In genomic region chr10:82037076-82037475, GRCh38 we compare ENCODE assay signal across 23 cellular contexts.
A peak's percentile ranks its signal among the peaks of the same experiment; 100 is the strongest.
DNase-seq lines count a peak whose midpoint lies in the region; ATAC-seq and TF ChIP-seq lines count a peak whose summit lies in the region.
"Had no signal": no experiment of that assay in that cellular context is flagged by ENCODE, and none has a peak within 500 bp of the region (broad histone marks: within the 10 kb centered on the region; RNA-seq: fewer than 3 reads in every experiment).

No MANE protein-coding gene starts in this region.

- H3K36me3 ChIP-seq in endodermal cell (ENCODE audit: control insufficient read depth, insufficient read depth, low read length) = no peaks in the 10 kb centered on the region
- H3K36me3 ChIP-seq: heart right ventricle, pancreas, stomach had no signal

- H3K4me3 Mint-ChIP-seq in endodermal cell = no peak overlapping the region
- H3K4me3 Mint-ChIP-seq in activated T-helper 2 cell treated with anti-CD3 and anti-CD28 coated beads, Interferon-gamma antibody, Interleukin-2, Interleukin-4, amounts not matched to agents 10 μg/mL and 5 μg/mL and 100 μg/mL, durations not matched to agents 14 hours and 24 hours and 36 hours (ENCODE audit: low read depth) = no peak overlapping the region
- H3K4me3 Mint-ChIP-seq: activated CD4-positive, alpha-beta T cell treated with anti-CD3 and anti-CD28 coated beads, Interleukin-2, amount 10 ng/mL, durations not matched to agents 24 days and 14 days; CD4-positive, alpha-beta T cell; memory B cell; naive thymus-derived CD8-positive, alpha-beta T cell had no signal

- H3K27me3 ChIP-seq in endodermal cell (ENCODE audit: control insufficient read depth, insufficient read depth, low read length, poor library complexity, severe bottlenecking) = no peaks in the 10 kb centered on the region
- H3K27me3 ChIP-seq: heart right ventricle, pancreas, stomach had no signal

- no peak overlapping the region for H3K27ac Mint-ChIP-seq in endodermal cell
- no peak overlapping the region for H3K27ac Mint-ChIP-seq in activated T-helper 2 cell treated with anti-CD3 and anti-CD28 coated beads, Interferon-gamma antibody, Interleukin-2, Interleukin-4, amounts not matched to agents 10 μg/mL and 5 μg/mL and 100 μg/mL, durations not matched to agents 14 hours and 24 hours and 36 hours
- H3K27ac Mint-ChIP-seq: activated CD4-positive, alpha-beta T cell treated with anti-CD3 and anti-CD28 coated beads, Interleukin-2, amount 10 ng/mL, durations not matched to agents 24 days and 14 days; CD4-positive, alpha-beta T cell; memory B cell; naive thymus-derived CD8-positive, alpha-beta T cell had no signal

- H3K27me3 Mint-ChIP-seq in endodermal cell (ENCODE audit: insufficient read depth) = no peaks in the 10 kb centered on the region
- no peaks in the 10 kb centered on the region for H3K27me3 Mint-ChIP-seq in activated T-helper 2 cell treated with anti-CD3 and anti-CD28 coated beads, Interferon-gamma antibody, Interleukin-2, Interleukin-4, amounts not matched to agents 10 μg/mL and 5 μg/mL and 100 μg/mL, durations not matched to agents 14 hours and 24 hours and 36 hours (ENCODE audit: low read depth)
- H3K27me3 Mint-ChIP-seq: activated CD4-positive, alpha-beta T cell treated with anti-CD3 and anti-CD28 coated beads, Interleukin-2, amount 10 ng/mL, durations not matched to agents 24 days and 14 days; CD4-positive, alpha-beta T cell; memory B cell; naive thymus-derived CD8-positive, alpha-beta T cell had no signal

- no peaks in the 10 kb centered on the region for H3K9me3 ChIP-seq in endodermal cell (ENCODE audit: control insufficient read depth, low read length)
- H3K9me3 ChIP-seq: heart right ventricle, pancreas had no signal

- H3K4me1 Mint-ChIP-seq in endodermal cell = no peaks in the 10 kb centered on the region
- H3K4me1 Mint-ChIP-seq in activated T-helper 2 cell treated with anti-CD3 and anti-CD28 coated beads, Interferon-gamma antibody, Interleukin-2, Interleukin-4, amounts not matched to agents 10 μg/mL and 5 μg/mL and 100 μg/mL, durations not matched to agents 14 hours and 24 hours and 36 hours (ENCODE audit: low read depth) = no peaks in the 10 kb centered on the region
- H3K4me1 Mint-ChIP-seq: activated CD4-positive, alpha-beta T cell treated with anti-CD3 and anti-CD28 coated beads, Interleukin-2, amount 10 ng/mL, durations not matched to agents 24 days and 14 days; memory B cell; naive thymus-derived CD8-positive, alpha-beta T cell had no signal

- H3K27ac ChIP-seq in endodermal cell (ENCODE audit: low read depth, low read length) = no peak overlapping the region
- H3K27ac ChIP-seq: heart right ventricle, pancreas, stomach had no signal

- DNase-seq in G401 (ENCODE audit: low spot score) = peak; percentile 62
- DNase-seq in hippocampal formation (lab: John Stamatoyannopoulos, UW) = peak; percentile 65 to 77
- peak; percentile 58 for DNase-seq in sciatic nerve (ENCODE audit: low spot score)
- no peak for DNase-seq in endodermal cell
- DNase-seq in activated naive CD4-positive, alpha-beta T cell treated with Interleukin-2 at 50 U/mL for 16 hours = no peak
- no peak for DNase-seq in activated T-helper 2 cell treated with anti-CD3 and anti-CD28 coated beads, Interferon-gamma antibody, Interleukin-2, Interleukin-4, amounts not matched to agents 10 μg/mL and 5 μg/mL and 100 μg/mL, durations not matched to agents 14 hours and 24 hours and 36 hours (ENCODE audit: low spot score)
- DNase-seq in NK-92 treated with Interleukin-12 subunit alpha and Interleukin-12 subunit beta, amount 100 ng/mL, for 24 hours (lab: John Stamatoyannopoulos, UW) = no peak
- DNase-seq: activated CD4-positive, alpha-beta T cell treated with anti-CD3 and anti-CD28 coated beads, Interleukin-2, amount 10 ng/mL, durations not matched to agents 24 days and 14 days; amniotic stem cell; CD4-positive, alpha-beta T cell; cerebellar nuclear complex; DMS53; heart right ventricle; naive thymus-derived CD8-positive, alpha-beta T cell; NCI-H187 treated with DMSO at 0.1 percent for 48 hours; NCI-H510A; small intestine; stimulated activated CD4-positive, alpha-beta T cell treated with anti-CD3 and anti-CD28 coated beads, Interleukin-2, amount 100 ng/mL, for 48 hours; stomach; T-helper 1 cell had no signal

- intact Hi-C loops in sciatic nerve (cut with DNase I) = no loop called here
- intact Hi-C loops in activated T-helper 2 cell treated with anti-CD3 and anti-CD28 coated beads, Interferon-gamma antibody, Interleukin-2, Interleukin-4, amounts not matched to agents 10 μg/mL and 5 μg/mL and 100 μg/mL, durations not matched to agents 14 hours and 24 hours and 36 hours (cut with micrococcal nuclease) = no loop called here

- ATAC-seq in SK-N-SH treated with all-trans-retinoic acid at 6 μM for 48 hours (no peak), sciatic nerve (peak; percentile 51)
- ATAC-seq: heart right ventricle; naive thymus-derived CD8-positive, alpha-beta T cell; pancreas had no signal

- in situ Hi-C loops in G401 (cut with HindIII; ENCODE audit: low sequenced_read_pairs) = no loop called here

- no peak overlapping the region for H3K4me3 ChIP-seq in endodermal cell (ENCODE audit: low read length)
- H3K4me3 ChIP-seq: heart right ventricle, pancreas, stomach had no signal

- no peaks in the 10 kb centered on the region for H3K36me3 Mint-ChIP-seq in endodermal cell (ENCODE audit: low read depth)
- H3K36me3 Mint-ChIP-seq in activated T-helper 2 cell treated with anti-CD3 and anti-CD28 coated beads, Interferon-gamma antibody, Interleukin-2, Interleukin-4, amounts not matched to agents 10 μg/mL and 5 μg/mL and 100 μg/mL, durations not matched to agents 14 hours and 24 hours and 36 hours (ENCODE audit: low read depth) = no peaks in the 10 kb centered on the region
- H3K36me3 Mint-ChIP-seq: memory B cell; naive thymus-derived CD8-positive, alpha-beta T cell had no signal

- H3K4me1 ChIP-seq in endodermal cell (ENCODE audit: control insufficient read depth, insufficient read depth, low read length) = no peaks in the 10 kb centered on the region
- H3K4me1 ChIP-seq: heart right ventricle, pancreas, stomach had no signal

- H3K9ac ChIP-seq in endodermal cell (ENCODE audit: extremely low read depth, low read length, poor library complexity, severe bottlenecking) = no peak overlapping the region

- no peak for TF ChIP-seq CTCF in endodermal cell (conservative IDR thresholded peaks at IDR 0.05)

- no peaks in the 10 kb centered on the region for H3K9me3 Mint-ChIP-seq in endodermal cell
- peaks cover 11% of the 10 kb centered on the region for H3K9me3 Mint-ChIP-seq in activated T-helper 2 cell treated with anti-CD3 and anti-CD28 coated beads, Interferon-gamma antibody, Interleukin-2, Interleukin-4, amounts not matched to agents 10 μg/mL and 5 μg/mL and 100 μg/mL, durations not matched to agents 14 hours and 24 hours and 36 hours

TF ChIP-seq in SK-N-SH treated with all-trans-retinoic acid at 6 μM for 48 hours, 23 proteins besides CTCF, POLR2A, EP300 and RAD21:
- 0 out of 2 replicates have a peak, but pooled peaks have one; percentile 36 for TF ChIP-seq ISL1 (CRISPR knock-in tag; IDR thresholded peaks at IDR 0.05)
- TF ChIP-seq ZNF8 (CRISPR knock-in tag; IDR thresholded peaks at IDR 0.05) = no peak

Comparison
In these comparisons a context has a peak if more than half of its experiments do, and no peak if none do; other contexts are left out.
1. DNase-seq: peak in G401 (single experiment), hippocampal formation (2 of 2) and sciatic nerve (single experiment); none in endodermal cell (single experiment), activated naive CD4-positive, alpha-beta T cell treated with Interleukin-2 at 50 U/mL for 16 hours (single experiment), activated T-helper 2 cell treated with anti-CD3 and anti-CD28 coated beads, Interferon-gamma antibody, Interleukin-2, Interleukin-4, amounts not matched to agents 10 μg/mL and 5 μg/mL and 100 μg/mL, durations not matched to agents 14 hours and 24 hours and 36 hours (single experiment) and NK-92 treated with Interleukin-12 subunit alpha and Interleukin-12 subunit beta, amount 100 ng/mL, for 24 hours (single experiment).